23 cellular contexts compared by ENCODE assay signal in genomic region chr4:169279111-169279510, GRCh38.
"Had no signal": no experiment of that assay in that cellular context is flagged by ENCODE, and none has a peak within 500 bp of the region (broad histone marks: within the 10 kb centered on the region; RNA-seq: fewer than 3 reads in every experiment).

No MANE protein-coding gene starts in this region.

- H3K4me2 ChIP-seq: smooth muscle cell had no signal

- H3K4me3 ChIP-seq: ascending aorta, dorsolateral prefrontal cortex, heart right ventricle, left ventricle myocardium inferior, pancreas, right lobe of liver, smooth muscle cell, stomach, thoracic aorta, upper lobe of left lung had no signal

- H3K36me3 ChIP-seq: ascending aorta, heart right ventricle, left ventricle myocardium inferior, pancreas, right lobe of liver, stomach, thoracic aorta, upper lobe of left lung had no signal

- DNase-seq: activated CD4-positive, alpha-beta T cell treated with anti-CD3 and anti-CD28 coated beads for 48 hours; activated CD4-positive, CD25-positive, alpha-beta regulatory T cell; activated CD8-positive, alpha-beta T cell treated with anti-CD3 and anti-CD28 coated beads, Interleukin-2, amount 10 ng/mL, durations not matched to agents 7 days and 5 days; activated naive CD4-positive, alpha-beta T cell treated with anti-CD3 and anti-CD28 coated beads for 36 hours; activated naive CD8-positive, alpha-beta T cell treated with anti-CD3 and anti-CD28 coated beads, Interleukin-2, amount 50 U/mL, for 24 hours; activated T-cell treated with anti-CD3 and anti-CD28 coated beads, Interleukin-2, amount 50 U/mL, for 24 hours; dorsolateral prefrontal cortex; heart right ventricle; immature natural killer cell; kidney glomerular epithelial cell; left ventricle myocardium inferior; pancreas; right lobe of liver; stimulated activated CD4-positive, alpha-beta T cell treated with anti-CD3 and anti-CD28 coated beads, Interleukin-4, amount 100 ng/mL, for 1 hour; stomach; T-helper 1 cell; T-helper 9 cell; upper lobe of left lung had no signal

- H3K27me3 ChIP-seq: ascending aorta, dorsolateral prefrontal cortex, heart right ventricle, pancreas, right lobe of liver, stomach, upper lobe of left lung had no signal

- H3K9me3 ChIP-seq: ascending aorta, heart right ventricle, left ventricle myocardium inferior, pancreas, right lobe of liver, stomach, thoracic aorta, upper lobe of left lung had no signal

- ATAC-seq: activated CD8-positive, alpha-beta T cell treated with anti-CD3 and anti-CD28 coated beads, Interleukin-2, amount 10 ng/mL, durations not matched to agents 7 days and 5 days; activated naive CD8-positive, alpha-beta T cell treated with anti-CD3 and anti-CD28 coated beads, Interleukin-2, amount 50 U/mL, for 24 hours; heart right ventricle; pancreas; right lobe of liver; stimulated activated effector memory CD8-positive, alpha-beta T cell treated with anti-CD3 and anti-CD28 coated beads, Interleukin-12 subunit alpha, Interleukin-12 subunit beta, amount 100 ng/mL, for 72 hours had no signal

- H3K27ac ChIP-seq: ascending aorta, dorsolateral prefrontal cortex, epithelial cell of prostate, heart right ventricle, left ventricle myocardium inferior, pancreas, right lobe of liver, stomach, thoracic aorta, upper lobe of left lung had no signal

- H3K4me1 ChIP-seq: left ventricle myocardium inferior, pancreas, right lobe of liver, upper lobe of left lung had no signal
